In the genomic region with DNA sequence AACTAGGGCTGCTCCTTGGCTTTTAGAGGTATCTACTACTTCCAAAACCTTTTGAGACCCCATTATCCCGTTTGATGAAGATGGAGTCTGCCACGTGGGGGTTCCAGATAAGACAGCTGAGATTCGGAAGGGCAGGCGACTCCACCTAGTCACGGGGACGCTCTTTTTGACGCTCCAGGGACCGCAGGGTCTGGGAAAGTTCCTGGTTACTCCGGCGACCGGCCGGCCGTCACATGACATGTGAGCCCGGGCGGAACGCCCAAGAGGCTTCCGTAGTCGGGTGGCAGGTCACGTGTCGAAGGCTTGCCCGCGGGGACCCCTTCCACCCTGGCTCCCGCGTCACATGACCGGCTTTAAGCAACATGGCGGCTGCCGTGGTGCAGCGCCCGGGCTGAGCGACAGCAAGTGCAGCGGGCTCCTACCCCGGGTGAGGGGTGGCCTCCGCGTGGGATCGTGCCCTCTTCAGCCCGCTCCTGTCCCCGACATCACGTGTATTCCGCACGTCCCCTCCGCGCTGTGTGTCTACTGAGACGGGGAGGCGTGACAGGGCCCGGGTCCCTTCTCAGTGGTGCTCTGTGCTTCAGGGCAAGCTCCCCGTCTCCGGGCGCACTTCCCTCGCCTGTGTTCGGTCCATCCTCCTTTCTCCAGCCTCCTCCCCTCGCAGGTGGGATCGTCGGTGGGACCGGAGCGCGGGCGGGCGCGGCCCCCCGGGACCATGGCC, we compare ENCODE assay signal across 8 cellular contexts. TPM values are rescaled to one million over a fixed set of nuclear protein-coding genes. Genes with fewer than 3 reads are reported as not detected.
DNase-seq lines count a peak whose midpoint lies in the region; ATAC-seq and TF ChIP-seq lines count a peak whose summit lies in the region.

A gene with protein sequence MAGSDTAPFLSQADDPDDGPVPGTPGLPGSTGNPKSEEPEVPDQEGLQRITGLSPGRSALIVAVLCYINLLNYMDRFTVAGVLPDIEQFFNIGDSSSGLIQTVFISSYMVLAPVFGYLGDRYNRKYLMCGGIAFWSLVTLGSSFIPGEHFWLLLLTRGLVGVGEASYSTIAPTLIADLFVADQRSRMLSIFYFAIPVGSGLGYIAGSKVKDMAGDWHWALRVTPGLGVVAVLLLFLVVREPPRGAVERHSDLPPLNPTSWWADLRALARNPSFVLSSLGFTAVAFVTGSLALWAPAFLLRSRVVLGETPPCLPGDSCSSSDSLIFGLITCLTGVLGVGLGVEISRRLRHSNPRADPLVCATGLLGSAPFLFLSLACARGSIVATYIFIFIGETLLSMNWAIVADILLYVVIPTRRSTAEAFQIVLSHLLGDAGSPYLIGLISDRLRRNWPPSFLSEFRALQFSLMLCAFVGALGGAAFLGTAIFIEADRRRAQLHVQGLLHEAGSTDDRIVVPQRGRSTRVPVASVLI (plus strand): TSS at position 342 of the 721 bp plus-strand sequence. CDS start 374 bp downstream, at position 716.

- intact Hi-C loops in T-helper 1 cell treated with Interleukin-12 subunit alpha and Interleukin-12 subunit beta and Interleukin-4 antibody, amounts not matched to agents 30 ng/mL and 1 ng/mL, for 36 hours (cut with micrococcal nuclease), result loop anchor here (1.0 to 2.0 kb wide), 7 partner anchors 11 to 150 kb away; a partner anchor contains a TSS
- intact Hi-C loops in left cardiac atrium (cut with DNase I), result no loop called here
- intact Hi-C loops in posterior vena cava (cut with DNase I), result no loop called here
- intact Hi-C loops in upper lobe of right lung (cut with DNase I), result no loop called here

- H3K4me3 ChIP-seq in GM12875 (ENCODE audit: low read depth, low read length) (peak within 1 kb of the TSS; percentile 96), upper lobe of right lung (peak within 1 kb of the TSS; percentile 98)

- peak; percentile 86 for DNase-seq in NCI-H146 treated with DMSO at 0.1 percent for 48 hours (lab: John Stamatoyannopoulos, UW; ENCODE audit: unreplicated experiment)
- DNase-seq in amniotic epithelial cell (ENCODE audit: low read depth), result peak; percentile 94
- DNase-seq in left cardiac atrium, result peak; percentile 99
- DNase-seq in posterior vena cava (ENCODE audit: low spot score), result peak; percentile 100
- peak; percentile 99 for DNase-seq in upper lobe of right lung

- H3K4me1 ChIP-seq in upper lobe of right lung, result peaks cover 16% of the 10 kb centered on the region

- no peaks in the 10 kb centered on the region for H3K27me3 ChIP-seq in upper lobe of right lung

- TF ChIP-seq CTCF in GM12875 (IDR thresholded peaks at IDR 0.05; ENCODE audit: borderline replicate concordance, insufficient read depth, low read depth, low read length), result no peak
- no peak for TF ChIP-seq CTCF in upper lobe of right lung (IDR thresholded peaks at IDR 0.05)

- peak; percentile 86 for ATAC-seq in HG02852 (IDR thresholded peaks at IDR 0.05; ENCODE audit: unreplicated experiment)
- peak; percentile 98 to 99 for ATAC-seq in left cardiac atrium
- ATAC-seq in upper lobe of right lung, result peak; percentile 96

- H3K9me3 ChIP-seq in upper lobe of right lung, result no peaks in the 10 kb centered on the region

- peaks cover 15% of the 10 kb centered on the region for H3K36me3 ChIP-seq in upper lobe of right lung

- peak within 1 kb of the TSS; percentile 87 for H3K27ac ChIP-seq in upper lobe of right lung

RNA-seq across cellular contexts. Expression of the gene that starts here (rescaled TPM):
- 26.5 and 32.1 TPM in 2 replicates for total RNA-seq in T-helper 1 cell treated with Interleukin-12 subunit alpha and Interleukin-12 subunit beta and Interleukin-4 antibody, amounts not matched to agents 30 ng/mL and 1 ng/mL, for 36 hours
- total RNA-seq in left cardiac atrium, result 10 to 100 TPM; 19.6 to 21.4 TPM
- total RNA-seq in posterior vena cava, result 10 to 100 TPM; 22.4 to 24.9 TPM
- total RNA-seq in upper lobe of right lung, result 52.2 TPM

Comparison
In these comparisons a context has a peak if more than half of its experiments do, and no peak if none do; other contexts are left out.
1. Peak in every context shown above with its lines: DNase-seq, ATAC-seq, H3K4me3 ChIP-seq and H3K27ac ChIP-seq.